ENCODE assay signal across 21 cellular contexts in the genomic region with DNA sequence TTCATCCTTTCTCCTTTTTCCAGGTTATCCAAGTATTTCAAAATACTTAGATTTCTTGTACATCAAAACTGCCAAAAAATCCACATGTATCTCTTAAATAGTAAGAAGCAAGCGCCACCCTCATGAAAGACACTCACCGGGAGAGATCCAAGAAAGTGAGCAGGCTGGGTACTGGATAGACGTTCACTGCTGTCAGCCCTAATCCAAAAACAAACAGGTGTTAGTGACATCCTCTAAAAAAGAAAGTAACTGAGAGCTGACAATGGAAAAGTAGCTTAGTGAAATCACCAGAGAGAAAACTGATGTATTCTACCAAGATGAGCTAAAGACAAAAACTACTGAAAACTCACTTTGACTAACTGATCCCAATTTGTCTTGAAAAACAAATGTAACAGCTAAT. TPM values are rescaled to one million over a fixed set of nuclear protein-coding genes. Genes with fewer than 3 reads are reported as not detected.
"Had no signal": no experiment of that assay in that cellular context is flagged by ENCODE, and none has a peak within 500 bp of the region (broad histone marks: within the 10 kb centered on the region; RNA-seq: fewer than 3 reads in every experiment).

No MANE protein-coding gene starts in this region.

- H3K27ac ChIP-seq: RWPE1, SJCRH30 had no signal

- H3K4me1 ChIP-seq: SJCRH30 had no signal

- DNase-seq: KBM-7, MG63, NCI-H1092, NCI-H1105 treated with DMSO at 0.1 percent for 48 hours, NCI-H1417 treated with DMSO at 0.1 percent for 48 hours, NCI-H146, NCI-H1694 treated with DMSO at 0.1 percent for 48 hours, NCI-H1930, NCI-H2107, NCI-H2227 treated with DMSO at 0.1 percent for 48 hours, NCI-H524, NCI-H774, PC-3, SHP77 treated with DMSO at 0.1 percent for 48 hours, T-helper 1 cell had no signal

- H3K9me3 ChIP-seq: MG63, SJCRH30 had no signal

- H3K27me3 ChIP-seq: MG63, SJCRH30 had no signal

- ATAC-seq: Panc1, PC-3, SK-N-SH treated with all-trans-retinoic acid at 6 μM for 48 hours had no signal

- H3K4me3 ChIP-seq: MG63, SJCRH30 had no signal

RNA-seq across cellular contexts. Expression of a gene that starts 46.1 kb away (rescaled TPM):
- total RNA-seq: NCI-H460, OCI-LY7 had no signal
